ENCODE assay signal across 23 cellular contexts in genomic region chr3:145696011-145696410, GRCh38.
"Had no signal": no experiment of that assay in that cellular context is flagged by ENCODE, and none has a peak within 500 bp of the region (broad histone marks: within the 10 kb centered on the region; RNA-seq: fewer than 3 reads in every experiment).

No MANE protein-coding gene starts in this region.

- ATAC-seq: K562 had no signal

- H3K27me3 Mint-ChIP-seq: IgD-negative memory B cell had no signal

- H3K4me3 Mint-ChIP-seq: IgD-negative memory B cell had no signal

- H3K9ac ChIP-seq: KMS-11 had no signal

- H3K9me3 ChIP-seq: SJSA1 had no signal

- H3K27me3 ChIP-seq: SJSA1 had no signal

- H3K4me1 ChIP-seq: SJSA1 had no signal

- H3K36me3 Mint-ChIP-seq: IgD-negative memory B cell had no signal

- H3K4me3 ChIP-seq: K562, SJSA1, SK-N-MC had no signal

- H3K27ac Mint-ChIP-seq: IgD-negative memory B cell had no signal

- H3K36me3 ChIP-seq: SJSA1 had no signal

- DNase-seq: Kasumi-1, MM.1S, NCI-H1092 treated with DMSO at 0.1 percent for 48 hours, NCI-H1436, NCI-H187, NCI-H2029, NCI-H2081 treated with DMSO at 0.1 percent for 48 hours, NCI-H2171, NCI-H226, NCI-H446, NCI-H510A, NCI-H524 treated with DMSO at 0.1 percent for 48 hours, NCI-H69, NCI-H774, Right ventricle myocardium superior, RPMI8226, SIG-M5 had no signal

- H3K27ac ChIP-seq: HL-60, KMS-11, SJSA1, SK-N-MC had no signal

- H3K4me1 Mint-ChIP-seq: IgD-negative memory B cell had no signal
